Comparison of ENCODE assay signal across 8 cellular contexts in the genomic region with DNA sequence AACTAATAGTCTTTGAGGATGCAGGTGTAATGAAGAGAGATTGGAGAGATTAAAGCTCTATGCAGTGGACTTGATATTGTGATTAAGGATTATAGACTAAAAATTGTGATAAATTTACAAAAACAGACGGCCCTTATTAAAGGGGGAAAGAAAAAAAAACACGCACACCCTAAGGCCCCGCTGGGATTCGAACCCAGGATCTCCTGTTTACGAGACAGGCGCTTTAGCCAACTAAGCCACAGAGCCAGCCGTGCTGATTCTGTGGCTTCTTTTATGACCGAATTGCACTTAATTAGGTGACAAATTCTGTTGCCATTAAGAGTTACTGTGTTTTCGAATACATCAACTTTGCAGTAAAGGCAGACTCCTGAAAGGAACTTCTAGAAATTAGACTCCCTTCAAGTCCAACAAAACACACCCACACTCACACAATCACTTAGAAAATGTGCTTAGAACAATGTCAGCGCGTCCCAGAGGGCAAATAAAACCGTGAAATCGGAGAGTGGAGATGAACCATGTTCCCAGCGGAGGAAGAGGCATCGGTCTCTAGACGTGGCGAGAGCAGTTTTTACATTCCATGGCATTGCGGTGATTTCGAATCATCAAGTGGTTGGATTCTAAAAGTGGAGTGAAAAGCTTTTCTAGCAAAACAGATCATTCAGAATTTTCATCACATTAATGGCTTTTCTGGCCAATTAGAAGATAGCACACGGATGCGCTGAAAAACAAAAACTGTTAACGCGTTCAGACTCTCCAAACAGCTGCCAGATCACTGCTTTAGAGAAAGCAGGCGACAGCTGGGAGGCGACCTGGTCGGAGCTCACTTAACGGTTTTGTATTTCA.
DNase-seq lines count a peak whose midpoint lies in the region; ATAC-seq and TF ChIP-seq lines count a peak whose summit lies in the region.

No MANE protein-coding gene starts in this region.

- H3F3A ChIP-seq in DOHH2 (ENCODE audit: control insufficient read depth, insufficient read depth) (peaks cover 3% of the 10 kb centered on the region; the same call in 1 of the 2 replicates), PC-3 (ENCODE audit: low read length, unreplicated experiment) (no peaks in the 10 kb centered on the region)

- H3K27ac ChIP-seq in DOHH2 (ENCODE audit: low read depth, low read length) (no peak overlapping the region), PC-3 (ENCODE audit: low read length) (no peak overlapping the region), skin epidermis (no peak overlapping the region)

- ATAC-seq in PC-3 = peak; percentile 85
- peak; percentile 36 for ATAC-seq in activated naive CD8-positive, alpha-beta T cell treated with anti-CD3 and anti-CD28 coated beads, Interleukin-2, amount 10 ng/mL, durations not matched to agents 7 days and 5 days (ENCODE audit: low read depth)
- no peak for ATAC-seq in HG02678 (IDR thresholded peaks at IDR 0.05; ENCODE audit: unreplicated experiment)
- ATAC-seq in GM18505 (IDR thresholded peaks at IDR 0.05; ENCODE audit: unreplicated experiment) = no peak

- peaks cover 14% of the 10 kb centered on the region for H3K4me1 Mint-ChIP-seq in activated naive CD8-positive, alpha-beta T cell treated with anti-CD3 and anti-CD28 coated beads, Interleukin-2, amount 10 ng/mL, durations not matched to agents 7 days and 5 days

- H2AFZ ChIP-seq in PC-3 (ENCODE audit: low read length) = peak overlapping the region; percentile 81

- H3K27me3 Mint-ChIP-seq in activated naive CD8-positive, alpha-beta T cell treated with anti-CD3 and anti-CD28 coated beads, Interleukin-2, amount 10 ng/mL, durations not matched to agents 7 days and 5 days = peaks cover 57% of the 10 kb centered on the region

- CTCF ChIA-PET in PC-3 (lab: Charles Lee) = interaction anchor here (0.9 kb wide), 1 partner anchor 13 kb away, joined by 4 read pairs; no protein-coding TSS in a partner anchor

- H3K9ac ChIP-seq in PC-3 (ENCODE audit: low read length) = peak overlapping the region; percentile 3; the same call in 1 of the 2 replicates

- no peak for TF ChIP-seq CTCF in DOHH2 (IDR thresholded peaks at IDR 0.05; ENCODE audit: low read depth, low read length, poor library complexity, severe bottlenecking)
- no peak for TF ChIP-seq CTCF in PC-3 (conservative IDR thresholded peaks at IDR 0.05; ENCODE audit: low read depth, low read length)

- H3K79me2 ChIP-seq in DOHH2 (ENCODE audit: control insufficient read depth, low read length) (no peaks in the 10 kb centered on the region), PC-3 (ENCODE audit: low read length) (no peaks in the 10 kb centered on the region)

- POLR2A ChIA-PET in PC-3 (lab: Charles Lee; ENCODE audit: unreplicated experiment) = interaction anchor here (0.6 to 0.7 kb wide), 2 partner anchors 31 to 734 kb away, joined by 3 read pairs; no protein-coding TSS in a partner anchor
- POLR2A ChIA-PET in activated naive CD8-positive, alpha-beta T cell treated with anti-CD3 and anti-CD28 coated beads, Interleukin-2, amount 10 ng/mL, durations not matched to agents 7 days and 5 days (lab: Charles Lee) = no interaction called here

- TF ChIP-seq POLR2A in GM18505 (IDR thresholded peaks at IDR 0.05; ENCODE audit: borderline replicate concordance, extremely low read depth, insufficient read depth, insufficient read length) = no peak

- no peaks in the 10 kb centered on the region for H3K36me3 Mint-ChIP-seq in activated naive CD8-positive, alpha-beta T cell treated with anti-CD3 and anti-CD28 coated beads, Interleukin-2, amount 10 ng/mL, durations not matched to agents 7 days and 5 days

- peak overlapping the region; percentile 92 for H3K4me3 Mint-ChIP-seq in activated naive CD8-positive, alpha-beta T cell treated with anti-CD3 and anti-CD28 coated beads, Interleukin-2, amount 10 ng/mL, durations not matched to agents 7 days and 5 days

- H3K9me3 ChIP-seq in DOHH2 (ENCODE audit: control insufficient read depth, insufficient read depth, low read length) (no peaks in the 10 kb centered on the region), PC-3 (ENCODE audit: low read length) (no peaks in the 10 kb centered on the region)

- peak; percentile 77 for DNase-seq in HT1080 (ENCODE audit: low read depth)
- DNase-seq in PC-3 = peak; percentile 94
- peak; percentile 37 for DNase-seq in activated naive CD8-positive, alpha-beta T cell treated with anti-CD3 and anti-CD28 coated beads, Interleukin-2, amount 10 ng/mL, durations not matched to agents 7 days and 5 days
- DNase-seq in hippocampal formation (lab: John Stamatoyannopoulos, UW) = peak; percentile 33 to 59

- H3K27ac Mint-ChIP-seq in activated naive CD8-positive, alpha-beta T cell treated with anti-CD3 and anti-CD28 coated beads, Interleukin-2, amount 10 ng/mL, durations not matched to agents 7 days and 5 days = no peak overlapping the region

- H3K4me3 ChIP-seq in DOHH2 (ENCODE audit: low read length) (peak overlapping the region; percentile 90), PC-3 (ENCODE audit: low read length) (peak overlapping the region; percentile 74), skin epidermis (peak overlapping the region; percentile 7 to 26 (median 10))

- H3K4me1 ChIP-seq in DOHH2 (ENCODE audit: control insufficient read depth, low read length) (peaks cover 8% of the 10 kb centered on the region), PC-3 (ENCODE audit: insufficient read depth, low read length) (peaks cover 9% of the 10 kb centered on the region; the same call in 1 of the 2 replicates)

- H3K9me2 ChIP-seq in DOHH2 (replicated peaks; ENCODE audit: control insufficient read depth, low read length) (no peaks in the 10 kb centered on the region), PC-3 (replicated peaks; ENCODE audit: low read length) (no peaks in the 10 kb centered on the region)

- H3K4me2 ChIP-seq in DOHH2 (ENCODE audit: low read length) (peak overlapping the region; percentile 75), PC-3 (ENCODE audit: low read length) (peak overlapping the region; percentile 84)

- peaks cover 1% of the 10 kb centered on the region for H3K9me3 Mint-ChIP-seq in activated naive CD8-positive, alpha-beta T cell treated with anti-CD3 and anti-CD28 coated beads, Interleukin-2, amount 10 ng/mL, durations not matched to agents 7 days and 5 days

- H3K36me3 ChIP-seq in DOHH2 (ENCODE audit: control insufficient read depth, low read length) (no peaks in the 10 kb centered on the region), PC-3 (ENCODE audit: low read depth, low read length) (no peaks in the 10 kb centered on the region)

- H3K27me3 ChIP-seq in DOHH2 (ENCODE audit: control insufficient read depth, low read length) (peaks cover 4% of the 10 kb centered on the region; the same call in 1 of the 2 replicates), PC-3 (ENCODE audit: low read length) (no peaks in the 10 kb centered on the region)

- no TSS peak for BruUV-seq in PC-3 (replicated peaks; lab: Mats Ljungman, UMichigan)

- H4K20me1 ChIP-seq in DOHH2 (ENCODE audit: control insufficient read depth, insufficient read depth, low read depth, low read length) (no peaks in the 10 kb centered on the region), PC-3 (ENCODE audit: low read length) (no peaks in the 10 kb centered on the region)

- intact Hi-C loops in PC-3 (cut with micrococcal nuclease) = loop anchor here (1.0 kb wide), 1 partner anchor 25 kb away; no protein-coding TSS in a partner anchor

Comparison
In these comparisons a context has a peak if more than half of its experiments do, and no peak if none do; other contexts are left out.
1. H3K4me3 ChIP-seq: peak in every context shown above with its lines; median percentile 90 in DOHH2; 74 in PC-3; 10 in skin epidermis.
2. DNase-seq: peak in every context shown above with its lines; median percentile 94 in PC-3; 77 in HT1080; 46 in hippocampal formation; 37 in activated naive CD8-positive, alpha-beta T cell treated with anti-CD3 and anti-CD28 coated beads, Interleukin-2, amount 10 ng/mL, durations not matched to agents 7 days and 5 days.
3. ATAC-seq: peak in PC-3 (single experiment) and activated naive CD8-positive, alpha-beta T cell treated with anti-CD3 and anti-CD28 coated beads, Interleukin-2, amount 10 ng/mL, durations not matched to agents 7 days and 5 days (single experiment); none in HG02678 (single experiment) and GM18505 (single experiment).